In the genomic region with DNA sequence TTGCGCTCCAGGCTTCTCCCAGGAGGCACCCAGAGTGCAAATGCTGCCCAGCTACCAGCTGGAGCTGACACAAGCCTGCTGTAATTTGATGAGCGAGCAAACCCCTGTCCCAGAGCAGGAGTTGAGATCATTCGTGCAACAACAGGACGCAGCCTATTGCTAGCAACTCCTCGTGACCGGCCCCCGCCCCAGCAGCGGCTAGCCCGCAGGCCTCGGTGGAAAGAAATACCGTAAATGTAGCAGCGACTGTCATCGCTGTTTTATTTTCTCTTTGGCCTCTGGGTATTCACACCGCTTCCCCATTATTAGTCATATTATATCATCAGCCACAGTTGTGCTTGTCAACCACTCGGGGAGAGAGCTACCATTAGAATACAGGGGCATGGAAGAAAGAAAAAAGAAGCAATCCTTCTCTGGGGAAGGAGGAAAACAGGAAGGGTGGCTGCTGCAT, we compare ENCODE assay signal across 8 cellular contexts. TPM values are rescaled to one million over a fixed set of nuclear protein-coding genes. Genes with fewer than 3 reads are reported as not detected.
DNase-seq lines count a peak whose midpoint lies in the region; ATAC-seq, FAIRE-seq and TF ChIP-seq lines count a peak whose summit lies in the region.

No MANE protein-coding gene starts in this region.

- no peak for ATAC-seq in GM21367 (IDR thresholded peaks at IDR 0.05; ENCODE audit: unreplicated experiment)

- intact Hi-C loops in ovary (cut with DNase I) = no loop called here

- 29 to 46% (median 34%) methylated on average over 15 of the region's 15 CpGs for WGBS in ovary, 3 donors

- H3K4me1 ChIP-seq in SJCRH30 (peaks cover 16% of the 10 kb centered on the region), ovary (ENCODE audit: insufficient read depth) (peaks cover 2% of the 10 kb centered on the region)

- TF ChIP-seq EP300 in ovary (IDR thresholded peaks at IDR 0.05) = no peak

- H3K9me3 ChIP-seq in SJCRH30 (replicated peaks) (no peaks in the 10 kb centered on the region), ovary (no peaks in the 10 kb centered on the region)

- H3K27ac ChIP-seq in SJCRH30 (peak overlapping the region; percentile 66), ovary (no peak overlapping the region)

- TF ChIP-seq POLR2A in ovary (IDR thresholded peaks at IDR 0.05) = no peak
- TF ChIP-seq POLR2A in GM12892 (IDR thresholded peaks at IDR 0.05; ENCODE audit: low read depth, low read length) = no peak

- DNase-seq in EL (peak; percentile 88), SJCRH30 (peak; percentile 82), dermis blood vessel endothelial cell (peak; percentile 20), ovary (peak in 3 of 5 donors; percentile 19 to 36 (median 28)), middle frontal gyrus (ENCODE audit: extremely low spot score, low spot score) (no peak), GM12892 (ENCODE audit: insufficient read length) (no peak), GM19238 (ENCODE audit: insufficient read length, low spot score) (no peak)

- TF ChIP-seq CTCF in ovary (IDR thresholded peaks at IDR 0.05) = no peak

- peak overlapping the region; percentile 25 for H3K4me3 ChIP-seq in SJCRH30
- no peak overlapping the region for H3K4me3 ChIP-seq in ovary

- no peak for FAIRE-seq in GM12892 (lab: Jason Lieb, UNC)

- H3K36me3 ChIP-seq in SJCRH30 (no peaks in the 10 kb centered on the region), ovary (no peaks in the 10 kb centered on the region)

- no peaks in the 10 kb centered on the region for H3K27me3 ChIP-seq in SJCRH30
- H3K27me3 ChIP-seq in ovary = no peaks in the 10 kb centered on the region

RNA-seq across cellular contexts. Expression of gene ATXN10, which starts 59.2 kb away (rescaled TPM):
- total RNA-seq in SJCRH30 (2014; rRNA removed; shearing (Covaris generic)) = 38.4 and 51.4 TPM in 2 replicates
- 92.4 and 127 TPM in 2 replicates for total RNA-seq in dermis blood vessel endothelial cell
- total RNA-seq in ovary = 100 to 1,000 TPM; 164 to 241 (median 183) TPM
- polyA plus RNA-seq in ovary = 100 to 1,000 TPM in 1 of 2 donors, 10 to 100 TPM in 1; 77.4 to 158 TPM
- polyA plus RNA-seq in GM12892 (2012; ENCODE audit: missing spikeins) = 171 TPM

Comparison
In these comparisons a context has a peak if more than half of its experiments do, and no peak if none do; other contexts are left out.
1. DNase-seq: peak in EL (single experiment), SJCRH30 (2 of 2), dermis blood vessel endothelial cell (single experiment) and ovary (3 of 5); none in middle frontal gyrus (single experiment), GM12892 (single experiment) and GM19238 (single experiment).